Comparison of ENCODE assay signal across 10 cellular contexts in the genomic region with DNA sequence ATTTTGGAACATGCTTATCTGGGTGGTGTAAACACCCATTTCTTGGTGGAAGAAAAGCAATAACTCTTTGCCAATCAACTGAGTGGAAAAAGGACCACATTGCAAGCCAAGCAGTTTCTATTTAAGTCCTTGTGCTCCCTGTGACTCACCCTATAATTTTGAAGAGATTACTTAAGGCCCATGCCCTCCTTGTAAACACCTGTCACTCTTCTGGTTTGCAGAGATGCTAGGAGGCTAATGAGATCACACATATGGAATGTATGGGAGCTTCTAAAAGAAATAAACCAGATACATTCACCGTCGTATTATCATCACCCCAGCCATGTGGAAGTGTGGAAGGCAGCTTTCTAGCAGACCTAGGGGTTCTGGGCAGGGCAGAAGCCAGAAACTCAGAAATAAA.
DNase-seq lines count a peak whose midpoint lies in the region; ATAC-seq and TF ChIP-seq lines count a peak whose summit lies in the region.
"Had no signal": no experiment of that assay in that cellular context is flagged by ENCODE, and none has a peak within 500 bp of the region (broad histone marks: within the 10 kb centered on the region; RNA-seq: fewer than 3 reads in every experiment).

No MANE protein-coding gene starts in this region.

- no peaks in the 10 kb centered on the region for H3K9me3 Mint-ChIP-seq in Caco-2 (ENCODE audit: unreplicated experiment)

- no peaks in the 10 kb centered on the region for H3K27me3 ChIP-seq in Caco-2 (replicated peaks; ENCODE audit: control insufficient read depth, insufficient read depth, low read length)

- H3K36me3 Mint-ChIP-seq in Caco-2 (ENCODE audit: insufficient read depth, unreplicated experiment): no peaks in the 10 kb centered on the region

- H3K27me3 Mint-ChIP-seq in Caco-2 (ENCODE audit: insufficient read depth, unreplicated experiment): peaks cover 2% of the 10 kb centered on the region

- ATAC-seq in stimulated activated naive CD8-positive, alpha-beta T cell treated with anti-CD3 and anti-CD28 coated beads, Interleukin-15, Interleukin-2, amounts not matched to agents 100 U/mL and 50 U/mL, for 24 hours: peak; percentile 72

- no peak overlapping the region for H3K27ac Mint-ChIP-seq in Caco-2 (ENCODE audit: unreplicated experiment)

- TF ChIP-seq CTCF in fibroblast of the aortic adventitia (IDR thresholded peaks at IDR 0.05; ENCODE audit: insufficient read depth, low read length): no peak
- no peak for TF ChIP-seq CTCF in Caco-2 (IDR thresholded peaks at IDR 0.05; ENCODE audit: insufficient read depth in 1 of 2, low read depth in 1 of 2, low read length in 1 of 2, severe bottlenecking in 1 of 2, unreplicated experiment in 1 of 2)

- DNase-seq in NCI-H146 (lab: John Stamatoyannopoulos, UW) (peak; percentile 16), NCI-H146 treated with DMSO at 0.1 percent for 48 hours (lab: John Stamatoyannopoulos, UW; ENCODE audit: unreplicated experiment) (no peak), NCI-H2227 treated with DMSO at 0.1 percent for 48 hours (lab: John Stamatoyannopoulos, UW) (peak; percentile 67), fibroblast of the aortic adventitia (ENCODE audit: low read depth) (peak; percentile 90), Caco-2 (no peak), NOMO-1 (lab: John Stamatoyannopoulos, UW; ENCODE audit: unreplicated experiment in 2 of 2) (no peak), Ammon's horn (ENCODE audit: low spot score) (no peak)
- DNase-seq in stimulated activated naive CD8-positive, alpha-beta T cell treated with anti-CD3 and anti-CD28 coated beads, Interleukin-15, Interleukin-2, amounts not matched to agents 100 U/mL and 50 U/mL, for 24 hours: no peak
- DNase-seq: posterior cingulate gyrus, substantia nigra had no signal

- H3K36me3 ChIP-seq in Caco-2 (ENCODE audit: control insufficient read depth, insufficient read depth, low read length): no peaks in the 10 kb centered on the region

- intact Hi-C loops in Caco-2 (cut with micrococcal nuclease; ENCODE audit: unreplicated experiment): no loop called here

- CTCF ChIA-PET in Caco-2 (lab: Charles Lee): no interaction called here

- no peaks in the 10 kb centered on the region for H3K9me3 ChIP-seq in Caco-2

- POLR2A ChIA-PET in Caco-2 (lab: Charles Lee): no interaction called here

- BruUV-seq in Caco-2 (replicated peaks; lab: Mats Ljungman, UMichigan): no TSS peak

- H3K4me3 ChIP-seq in fibroblast of the aortic adventitia (ENCODE audit: low read depth, low read length): no peak overlapping the region
- no peak overlapping the region for H3K4me3 ChIP-seq in Caco-2 (ENCODE audit: low read depth, low read length)

- no peaks in the 10 kb centered on the region for H3K4me1 Mint-ChIP-seq in Caco-2 (ENCODE audit: low read depth, unreplicated experiment)

- H3K4me1 ChIP-seq in Caco-2: no peaks in the 10 kb centered on the region; the same call in 1 of the 2 replicates

- no peak overlapping the region for H3K4me3 Mint-ChIP-seq in Caco-2 (ENCODE audit: unreplicated experiment)

Comparison
In these comparisons a context has a peak if more than half of its experiments do, and no peak if none do; other contexts are left out.
1. DNase-seq: peak in NCI-H146 (single experiment), NCI-H2227 treated with DMSO at 0.1 percent for 48 hours (single experiment) and fibroblast of the aortic adventitia (single experiment); none in NCI-H146 treated with DMSO at 0.1 percent for 48 hours (single experiment), stimulated activated naive CD8-positive, alpha-beta T cell treated with anti-CD3 and anti-CD28 coated beads, Interleukin-15, Interleukin-2, amounts not matched to agents 100 U/mL and 50 U/mL, for 24 hours (single experiment), Caco-2 (0 of 2), NOMO-1 (0 of 2) and Ammon's horn (single experiment).